In the genomic region with DNA sequence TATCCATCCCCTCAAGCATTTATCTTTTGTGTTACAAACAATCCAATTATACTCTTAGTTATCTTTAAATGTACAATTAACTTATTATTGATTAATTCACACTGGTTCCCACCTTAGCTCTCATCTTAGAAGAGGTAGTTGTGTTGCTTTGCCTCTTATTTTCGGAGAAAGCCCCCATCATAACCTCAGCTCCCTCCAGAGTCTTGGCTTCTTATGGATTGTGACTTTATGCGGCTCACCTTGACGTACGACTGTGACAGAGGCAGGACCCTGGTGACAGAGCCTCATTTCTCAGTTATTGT, we compare ENCODE assay signal across 11 cellular contexts.
DNase-seq lines count a peak whose midpoint lies in the region; ATAC-seq and TF ChIP-seq lines count a peak whose summit lies in the region.
"Had no signal": no experiment of that assay in that cellular context is flagged by ENCODE, and none has a peak within 500 bp of the region (broad histone marks: within the 10 kb centered on the region; RNA-seq: fewer than 3 reads in every experiment).

No MANE protein-coding gene starts in this region.

- ATAC-seq in omental fat pad (ENCODE audit: low FRiP score), result no peak

- H3K27ac ChIP-seq in CD8-positive, alpha-beta memory T cell (ENCODE audit: low read depth, low read length), result no peak overlapping the region
- H3K27ac ChIP-seq in KOPT-K1 (ENCODE audit: low read depth, low read length, poor library complexity, severe bottlenecking) (peak overlapping the region; percentile 98), colonic mucosa (peak overlapping the region; percentile 54)

- H3K4me3 ChIP-seq in CD8-positive, alpha-beta memory T cell (ENCODE audit: low read length), result peak overlapping the region; percentile 57
- no peak overlapping the region for H3K4me3 ChIP-seq in colonic mucosa
- H3K4me3 ChIP-seq: breast epithelium, left lung had no signal

- H3K4me1 Mint-ChIP-seq in CD8-positive, alpha-beta memory T cell, result peaks cover 80 to 97% (median 90%) of the 10 kb centered on the region in 3 donors
- H3K4me1 Mint-ChIP-seq in progenitor cell of endocrine pancreas (ENCODE audit: low read depth), result peaks cover 52% of the 10 kb centered on the region
- peaks cover 39% of the 10 kb centered on the region for H3K4me1 Mint-ChIP-seq in type B pancreatic cell (ENCODE audit: unreplicated experiment)

- H3K27me3 Mint-ChIP-seq in CD8-positive, alpha-beta memory T cell, result no peaks in the 10 kb centered on the region
- no peaks in the 10 kb centered on the region for H3K27me3 Mint-ChIP-seq in progenitor cell of endocrine pancreas
- no peaks in the 10 kb centered on the region for H3K27me3 Mint-ChIP-seq in type B pancreatic cell

- POLR2A ChIA-PET in CD8-positive, alpha-beta memory T cell (lab: Charles Lee), result interaction anchor here (1.2 to 1.3 kb wide), 2 partner anchors 31 to 65 kb away, joined by 3 read pairs; no protein-coding TSS in a partner anchor

- intact Hi-C loops in colonic mucosa (cut with DNase I), result no loop called here

- no peaks in the 10 kb centered on the region for H3K36me3 ChIP-seq in CD8-positive, alpha-beta memory T cell (ENCODE audit: insufficient read depth, low read length)
- H3K36me3 ChIP-seq in KOPT-K1 (ENCODE audit: insufficient read depth, low read length), result peaks cover 3% of the 10 kb centered on the region; the same call in 1 of the 2 replicates
- H3K36me3 ChIP-seq in colonic mucosa, result no peaks in the 10 kb centered on the region
- H3K36me3 ChIP-seq: breast epithelium had no signal

- H3K4me3 Mint-ChIP-seq in CD8-positive, alpha-beta memory T cell, result peak overlapping the region in 5 of 7 donors; percentile 63 to 80 (median 65)
- H3K4me3 Mint-ChIP-seq in progenitor cell of endocrine pancreas (ENCODE audit: low read depth), result no peak overlapping the region
- no peak overlapping the region for H3K4me3 Mint-ChIP-seq in type B pancreatic cell

- H3K9me3 ChIP-seq in CD8-positive, alpha-beta memory T cell (ENCODE audit: low read length), result no peaks in the 10 kb centered on the region
- H3K9me3 ChIP-seq in KOPT-K1 (ENCODE audit: insufficient read depth, low read length, poor library complexity, severe bottlenecking) (no peaks in the 10 kb centered on the region), colonic mucosa (no peaks in the 10 kb centered on the region)
- H3K9me3 ChIP-seq: breast epithelium, left lung had no signal

- no peaks in the 10 kb centered on the region for H3K9me3 Mint-ChIP-seq in CD8-positive, alpha-beta memory T cell
- H3K9me3 Mint-ChIP-seq in progenitor cell of endocrine pancreas (ENCODE audit: low read depth) (no peaks in the 10 kb centered on the region), type B pancreatic cell (no peaks in the 10 kb centered on the region)

- H3K9ac ChIP-seq in colonic mucosa (ENCODE audit: low read depth in 2 of 2, low read length in 2 of 2), result peak overlapping the region in 1 of 2 donors; percentile 71

- CTCF ChIA-PET in CD8-positive, alpha-beta memory T cell (lab: Charles Lee), result interaction anchor here (1.0 to 1.6 kb wide), 3 partner anchors 8 to 30 kb away, joined by 3 to 4 read pairs (median 4); no protein-coding TSS in a partner anchor

- peak overlapping the region; percentile 46 to 94 (median 88) for H3K27ac Mint-ChIP-seq in CD8-positive, alpha-beta memory T cell
- peak overlapping the region; percentile 84 for H3K27ac Mint-ChIP-seq in progenitor cell of endocrine pancreas
- H3K27ac Mint-ChIP-seq in type B pancreatic cell, result no peak overlapping the region

- no peak for DNase-seq in CD8-positive, alpha-beta memory T cell
- DNase-seq in colonic mucosa (no peak), progenitor cell of endocrine pancreas (ENCODE audit: low spot score, unreplicated experiment) (no peak), RKO (ENCODE audit: low spot score) (no peak), type B pancreatic cell (ENCODE audit: extremely low spot score, unreplicated experiment) (no peak), omental fat pad (ENCODE audit: low spot score) (no peak)
- DNase-seq: activated CD4-positive, alpha-beta T cell treated with anti-CD3 and anti-CD28 coated beads for 48 hours; DMS79 treated with DMSO at 0.1 percent for 48 hours; left lung had no signal

- peaks cover 90% of the 10 kb centered on the region for H3K4me1 ChIP-seq in CD8-positive, alpha-beta memory T cell (ENCODE audit: insufficient read depth, low read length)
- H3K4me1 ChIP-seq in colonic mucosa, result peaks cover 28% of the 10 kb centered on the region

- peaks cover 0 to 10% (median 2%) of the 10 kb centered on the region in 3 donors for H3K36me3 Mint-ChIP-seq in CD8-positive, alpha-beta memory T cell
- H3K36me3 Mint-ChIP-seq in progenitor cell of endocrine pancreas (ENCODE audit: insufficient read depth) (peaks cover 3% of the 10 kb centered on the region), type B pancreatic cell (peaks cover 7% of the 10 kb centered on the region)

- no peaks in the 10 kb centered on the region for H3K27me3 ChIP-seq in CD8-positive, alpha-beta memory T cell (ENCODE audit: insufficient read depth, low read length, poor library complexity, severe bottlenecking)
- no peaks in the 10 kb centered on the region for H3K27me3 ChIP-seq in colonic mucosa
- H3K27me3 ChIP-seq: breast epithelium, left lung had no signal

- TF ChIP-seq CTCF in colonic mucosa (IDR thresholded peaks at IDR 0.05) (no peak), progenitor cell of endocrine pancreas (IDR thresholded peaks at IDR 0.05; ENCODE audit: unreplicated experiment) (no peak), type B pancreatic cell (conservative IDR thresholded peaks at IDR 0.05) (no peak), omental fat pad (IDR thresholded peaks at IDR 0.05) (no peak)

Comparison
In these comparisons a context has a peak if more than half of its experiments do, and no peak if none do; other contexts are left out.
1. H3K4me3 Mint-ChIP-seq: peak in CD8-positive, alpha-beta memory T cell (5 of 7); none in progenitor cell of endocrine pancreas (single experiment) and type B pancreatic cell (single experiment).